Comparison of ENCODE assay signal across 8 cellular contexts in the genomic region with DNA sequence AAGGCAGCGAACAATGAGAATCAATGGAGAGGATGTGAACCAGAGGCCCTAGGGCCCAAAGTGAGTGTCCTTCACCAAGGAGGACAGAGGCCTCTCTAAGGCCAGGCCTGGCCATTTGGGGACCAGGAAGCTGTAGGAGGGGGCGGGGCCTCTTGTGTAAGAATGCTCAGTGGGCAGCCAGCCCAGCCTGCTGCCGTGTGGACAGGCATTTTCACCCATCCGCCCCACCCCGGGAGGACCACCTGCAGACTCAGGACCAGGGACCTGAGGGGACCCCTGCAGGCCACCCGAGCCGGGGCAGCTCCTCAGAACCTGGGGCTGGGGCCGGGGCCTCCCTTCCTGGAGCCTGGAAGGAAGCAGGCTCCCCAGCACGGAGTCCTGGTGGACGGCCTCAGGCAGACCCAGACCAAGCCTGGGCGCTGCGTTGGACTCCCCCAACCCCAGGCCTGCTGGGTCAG. TPM values are rescaled to one million over a fixed set of nuclear protein-coding genes. Genes with fewer than 3 reads are reported as not detected.
DNase-seq lines count a peak whose midpoint lies in the region; ATAC-seq and TF ChIP-seq lines count a peak whose summit lies in the region.

No MANE protein-coding gene starts in this region.

- ATAC-seq in natural killer cell (no peak), GM21367 (IDR thresholded peaks at IDR 0.05; ENCODE audit: unreplicated experiment) (no peak), GM21526 (IDR thresholded peaks at IDR 0.05; ENCODE audit: low FRiP score, unreplicated experiment) (no peak)

- no peaks in the 10 kb centered on the region for H3K9me3 ChIP-seq in BLaER1

- H3K27ac ChIP-seq in BLaER1, result no peak overlapping the region; the same call in 1 of the 2 replicates

- intact Hi-C loops in natural killer cell (cut with micrococcal nuclease), result no loop called here

- H3K36me3 Mint-ChIP-seq in natural killer cell, result no peaks in the 10 kb centered on the region

- H4K20me1 ChIP-seq in BLaER1, result peaks cover 20% of the 10 kb centered on the region

- H3K4me1 ChIP-seq in BLaER1, result peaks cover 71% of the 10 kb centered on the region

- peaks cover 0 to 6% of the 10 kb centered on the region in 2 donors for H3K27me3 Mint-ChIP-seq in natural killer cell (ENCODE audit: low read depth in 2 of 2)

- peak overlapping the region; percentile 43 to 59 for H3K27ac Mint-ChIP-seq in natural killer cell

- H3K27me3 ChIP-seq in BLaER1, result peaks cover 21% of the 10 kb centered on the region

- H3K4me2 ChIP-seq in BLaER1, result peak overlapping the region; percentile 95

- peaks cover 19 to 34% of the 10 kb centered on the region in 2 donors for H3K4me1 Mint-ChIP-seq in natural killer cell

- TF ChIP-seq CTCF in epithelial cell of esophagus (IDR thresholded peaks at IDR 0.05; ENCODE audit: insufficient read depth, low read depth, low read length, missing control alignments) (peak; percentile 4), natural killer cell (IDR thresholded peaks at IDR 0.05) (no peak)

- peaks cover 7% of the 10 kb centered on the region for H3K36me3 ChIP-seq in BLaER1

- peak overlapping the region; percentile 79; the same call in 1 of the 2 replicates for H3K9ac ChIP-seq in BLaER1

- DNase-seq in NCI-H69 (lab: John Stamatoyannopoulos, UW) (peak; percentile 22), epithelial cell of esophagus (ENCODE audit: low read depth) (peak; percentile 30), natural killer cell (no peak), inferior parietal cortex (ENCODE audit: extremely low spot score) (no peak), NCI-H1092 (lab: John Stamatoyannopoulos, UW) (no peak)

- H3K4me3 Mint-ChIP-seq in natural killer cell, result peak overlapping the region; percentile 76

- H3K9me3 Mint-ChIP-seq in natural killer cell, result no peaks in the 10 kb centered on the region

- H3K4me3 ChIP-seq in BLaER1, result peak overlapping the region; percentile 72
- no peak overlapping the region for H3K4me3 ChIP-seq in epithelial cell of esophagus (ENCODE audit: low read length)

RNA-seq across cellular contexts. Expression of a gene that starts 1.7 kb away (rescaled TPM):
- total RNA-seq in natural killer cell, result 100 to 1,000 TPM; 129 to 138 (median 132) TPM

RNA-seq across cellular contexts. Expression of a gene that starts 13.5 kb away (rescaled TPM):
- total RNA-seq in natural killer cell, result 1 to 10 TPM in 1 of 3 donors, under 1 TPM in 2; 0.16 to 3.4 (median 0.27) TPM

RNA-seq across cellular contexts. Expression of a gene that starts 16.8 kb away (rescaled TPM):
- total RNA-seq in natural killer cell, result 10 to 100 TPM; 37.3 to 45.2 (median 37.6) TPM

Comparison
In these comparisons a context has a peak if more than half of its experiments do, and no peak if none do; other contexts are left out.
1. DNase-seq: peak in NCI-H69 (single experiment) and epithelial cell of esophagus (single experiment); none in natural killer cell (single experiment), inferior parietal cortex (single experiment) and NCI-H1092 (single experiment).